In the genomic region with DNA sequence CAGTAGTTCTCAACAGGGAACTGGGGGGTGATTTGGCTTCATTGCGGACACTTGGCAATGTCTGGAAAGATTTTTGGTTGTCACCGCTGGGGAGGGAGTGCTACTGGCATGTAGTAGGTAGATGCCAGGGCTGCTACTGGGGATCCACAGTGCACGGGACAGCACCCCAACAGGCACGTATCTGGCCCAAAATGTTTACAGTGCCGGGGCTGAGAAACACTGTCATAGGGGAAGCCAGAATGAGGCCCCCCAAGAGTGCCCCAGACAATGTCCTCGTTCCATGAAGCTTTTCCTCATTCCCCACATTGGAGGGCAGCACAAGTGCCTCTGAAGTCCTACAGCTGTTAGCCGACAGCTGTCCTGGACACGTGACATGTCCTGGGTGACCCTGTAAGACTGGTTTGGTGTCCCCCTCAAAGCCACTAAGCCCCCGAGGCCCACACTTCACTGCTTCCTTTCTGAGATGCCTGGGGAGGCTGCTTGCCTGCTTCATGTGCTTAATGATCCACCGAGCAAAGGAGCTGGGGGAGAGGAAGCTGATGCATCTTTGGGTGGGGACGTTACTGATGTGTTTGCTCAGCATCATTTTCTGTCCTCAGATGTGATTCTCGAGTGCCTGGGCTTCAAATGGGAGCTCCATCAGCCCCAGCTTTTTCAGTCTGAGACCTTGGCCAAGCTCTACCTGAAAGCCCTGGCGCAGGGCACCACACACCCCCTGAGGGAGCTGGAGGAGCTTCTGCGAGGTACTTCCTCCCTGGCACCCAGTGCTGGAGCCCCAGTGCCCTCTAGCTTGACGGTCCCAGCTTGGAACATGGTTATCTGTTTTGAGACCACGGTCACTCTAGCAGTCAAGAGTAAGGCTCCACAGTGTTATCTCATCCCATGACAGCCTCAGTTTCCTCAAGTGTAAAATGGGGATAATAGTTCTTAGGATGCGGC, we compare ENCODE assay signal across 20 cellular contexts. TPM values are rescaled to one million over a fixed set of nuclear protein-coding genes. Genes with fewer than 3 reads are reported as not detected.
"Had no signal": no experiment of that assay in that cellular context is flagged by ENCODE, and none has a peak within 500 bp of the region (broad histone marks: within the 10 kb centered on the region; RNA-seq: fewer than 3 reads in every experiment).

No MANE protein-coding gene starts in this region.

- ATAC-seq: activated CD4-positive, alpha-beta T cell treated with anti-CD3 and anti-CD28 coated beads for 36 hours; activated naive CD4-positive, alpha-beta T cell treated with anti-CD3 and anti-CD28 coated beads, Interleukin-2, amount 50 U/mL, for 72 hours; natural killer cell treated with Interleukin-12 subunit alpha and Interleukin-12 subunit beta and Interleukin-15 and Interleukin-18, amount 100 ng/mL, for 72 hours; stimulated activated naive CD8-positive, alpha-beta T cell treated with anti-CD3 and anti-CD28 coated beads, Interleukin-15, amount 100 ng/mL, for 72 hours had no signal

- H3K4me1 ChIP-seq: adrenal gland had no signal

- H3K4me3 Mint-ChIP-seq: activated CD4-positive, alpha-beta memory T cell treated with anti-CD3 and anti-CD28 coated beads for 36 hours; activated CD4-positive, alpha-beta T cell treated with anti-CD3 and anti-CD28 coated beads for 36 hours; activated T-helper 1 cell treated with anti-CD3 and anti-CD28 coated beads, Interleukin-12 subunit alpha, Interleukin-12 subunit beta, Interleukin-2, Interleukin-4 antibody, amounts not matched to agents 30 ng/mL and 10 ng/mL and 1 ng/mL, durations not matched to agents 14 hours and 24 hours and 36 hours; memory B cell; natural killer cell treated with Interleukin-12 subunit alpha and Interleukin-12 subunit beta and Interleukin-15 and Interleukin-18, amount 100 ng/mL, for 72 hours; stimulated activated naive CD8-positive, alpha-beta T cell treated with anti-CD3 and anti-CD28 coated beads, Interleukin-15, amount 100 ng/mL, for 72 hours; type B pancreatic cell had no signal

- H3K27ac Mint-ChIP-seq: activated CD4-positive, alpha-beta memory T cell treated with anti-CD3 and anti-CD28 coated beads for 36 hours; activated CD4-positive, alpha-beta T cell treated with anti-CD3 and anti-CD28 coated beads for 36 hours; activated naive CD4-positive, alpha-beta T cell treated with anti-CD3 and anti-CD28 coated beads, Interleukin-2, amount 50 U/mL, for 72 hours; activated T-helper 1 cell treated with anti-CD3 and anti-CD28 coated beads, Interleukin-12 subunit alpha, Interleukin-12 subunit beta, Interleukin-2, Interleukin-4 antibody, amounts not matched to agents 30 ng/mL and 10 ng/mL and 1 ng/mL, durations not matched to agents 14 hours and 24 hours and 36 hours; memory B cell; natural killer cell treated with Interleukin-12 subunit alpha and Interleukin-12 subunit beta and Interleukin-15 and Interleukin-18, amount 100 ng/mL, for 72 hours; stimulated activated naive CD8-positive, alpha-beta T cell treated with anti-CD3 and anti-CD28 coated beads, Interleukin-15, amount 100 ng/mL, for 72 hours; type B pancreatic cell had no signal

- H3K36me3 ChIP-seq: adrenal gland had no signal

- H3K9me3 ChIP-seq: adrenal gland had no signal

- H3K4me1 Mint-ChIP-seq: activated CD4-positive, alpha-beta T cell treated with anti-CD3 and anti-CD28 coated beads for 36 hours; memory B cell; stimulated activated naive CD8-positive, alpha-beta T cell treated with anti-CD3 and anti-CD28 coated beads, Interleukin-15, amount 100 ng/mL, for 72 hours had no signal

- H3K27ac ChIP-seq: adrenal gland had no signal

- DNase-seq: activated CD4-positive, alpha-beta memory T cell treated with anti-CD3 and anti-CD28 coated beads for 36 hours; activated CD4-positive, alpha-beta T cell treated with anti-CD3 and anti-CD28 coated beads for 36 hours; activated gamma-delta T cell treated with Interleukin-2 at 50 U/mL for 16 hours; activated T-cell treated with anti-CD3 and anti-CD28 coated beads for 4 hours; erythroblast; stimulated activated CD4-positive, alpha-beta T cell treated with anti-CD3 and anti-CD28 coated beads, Interleukin-15, amount 100 ng/mL, for 24 hours; stimulated activated CD4-positive, alpha-beta T cell treated with anti-CD3 and anti-CD28 coated beads, Interleukin-2, amount 100 ng/mL, for 48 hours; stimulated activated naive CD8-positive, alpha-beta T cell treated with anti-CD3 and anti-CD28 coated beads, Interleukin-15, amount 100 ng/mL, for 72 hours; SW 1271 had no signal

- H3K9me3 Mint-ChIP-seq: activated CD4-positive, alpha-beta memory T cell treated with anti-CD3 and anti-CD28 coated beads for 36 hours; activated naive CD4-positive, alpha-beta T cell treated with anti-CD3 and anti-CD28 coated beads, Interleukin-2, amount 50 U/mL, for 72 hours; activated T-helper 1 cell treated with anti-CD3 and anti-CD28 coated beads, Interleukin-12 subunit alpha, Interleukin-12 subunit beta, Interleukin-2, Interleukin-4 antibody, amounts not matched to agents 30 ng/mL and 10 ng/mL and 1 ng/mL, durations not matched to agents 14 hours and 24 hours and 36 hours; memory B cell; natural killer cell treated with Interleukin-12 subunit alpha and Interleukin-12 subunit beta and Interleukin-15 and Interleukin-18, amount 100 ng/mL, for 72 hours; stimulated activated naive CD8-positive, alpha-beta T cell treated with anti-CD3 and anti-CD28 coated beads, Interleukin-15, amount 100 ng/mL, for 72 hours; type B pancreatic cell had no signal

- H3K4me3 ChIP-seq: adrenal gland, skin epidermis had no signal

- H3K36me3 Mint-ChIP-seq: activated CD4-positive, alpha-beta memory T cell treated with anti-CD3 and anti-CD28 coated beads for 36 hours; activated naive CD4-positive, alpha-beta T cell treated with anti-CD3 and anti-CD28 coated beads, Interleukin-2, amount 50 U/mL, for 72 hours; memory B cell; natural killer cell treated with Interleukin-12 subunit alpha and Interleukin-12 subunit beta and Interleukin-15 and Interleukin-18, amount 100 ng/mL, for 72 hours; type B pancreatic cell had no signal

- H3K27me3 ChIP-seq: adrenal gland had no signal

RNA-seq across cellular contexts. Expression of a gene that starts 14.7 kb away (rescaled TPM):
- total RNA-seq: activated CD4-positive, alpha-beta memory T cell treated with anti-CD3 and anti-CD28 coated beads for 36 hours; activated CD4-positive, alpha-beta T cell treated with anti-CD3 and anti-CD28 coated beads for 36 hours; activated naive CD4-positive, alpha-beta T cell treated with anti-CD3 and anti-CD28 coated beads, Interleukin-2, amount 50 U/mL, for 72 hours; activated T-helper 1 cell treated with anti-CD3 and anti-CD28 coated beads, Interleukin-12 subunit alpha, Interleukin-12 subunit beta, Interleukin-2, Interleukin-4 antibody, amounts not matched to agents 30 ng/mL and 10 ng/mL and 1 ng/mL, durations not matched to agents 14 hours and 24 hours and 36 hours; cardiac septum; frontal cortex; natural killer cell treated with Interleukin-12 subunit alpha and Interleukin-12 subunit beta and Interleukin-15 and Interleukin-18, amount 100 ng/mL, for 72 hours; T-helper 2 cell treated with Interferon-gamma antibody and Interleukin-4, amounts not matched to agents 100 ng/mL and 5 ng/mL, for 36 hours; temporal lobe had no signal
